In genomic region chr2:27016801-27017325, GRCh38 we compare ENCODE assay signal across 2 cellular contexts.
TF ChIP-seq lines count a peak whose summit lies in the region.

No MANE protein-coding gene starts in this region.

TF ChIP-seq in HEK293, 187 proteins besides CTCF, POLR2A, EP300 and RAD21 (continued from another document):
- TF ChIP-seq ZNF654 (tag by site-specific recombination; IDR thresholded peaks at IDR 0.05; ENCODE audit: low read depth) (peak; percentile 63), ZNF341 (tag by site-specific recombination; IDR thresholded peaks at IDR 0.05; ENCODE audit: low read depth) (peak; percentile 35; the same call in 1 of the 2 replicates), ZNF610 (tag by site-specific recombination; IDR thresholded peaks at IDR 0.05; ENCODE audit: borderline replicate concordance) (no peak)

TF ChIP-seq in neural cell, 6 proteins besides CTCF, POLR2A, EP300 and RAD21 (continued from another document):
- TF ChIP-seq POLR2AphosphoS5 (IDR thresholded peaks at IDR 0.05) (no peak), SMC3 (conservative IDR thresholded peaks at IDR 0.05; ENCODE audit: poor library complexity) (peak; percentile 76), REST (IDR thresholded peaks at IDR 0.05; ENCODE audit: borderline replicate concordance) (no peak)
